In the genomic region with DNA sequence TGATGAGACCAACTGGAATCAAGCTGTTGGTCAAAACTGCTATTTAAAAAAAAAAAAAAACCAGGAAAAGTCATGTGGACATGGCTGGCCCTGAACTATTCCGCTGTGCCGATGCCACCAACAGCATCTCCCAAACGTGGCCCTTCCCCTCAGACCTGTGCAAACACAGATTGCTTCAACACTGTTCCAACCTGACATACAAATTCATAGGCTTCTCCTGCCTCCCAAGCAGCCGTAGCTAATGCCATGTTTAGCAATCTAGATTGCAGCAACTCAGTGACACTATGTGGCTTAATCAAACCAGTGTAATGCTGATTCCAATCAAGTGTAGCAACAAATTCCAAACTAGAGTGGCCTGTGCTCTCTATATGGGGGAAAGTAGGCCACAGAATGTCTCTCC, we compare ENCODE assay signal across 26 cellular contexts. TPM values are rescaled to one million over a fixed set of nuclear protein-coding genes. Genes with fewer than 3 reads are reported as not detected.
"Had no signal": no experiment of that assay in that cellular context is flagged by ENCODE, and none has a peak within 500 bp of the region (broad histone marks: within the 10 kb centered on the region; RNA-seq: fewer than 3 reads in every experiment).

No MANE protein-coding gene starts in this region.

- H3K36me3 ChIP-seq: colonic mucosa, esophagus squamous epithelium, gastrocnemius medialis, heart right ventricle, left ventricle myocardium inferior, lower lobe of right lung had no signal

- H3K27me3 ChIP-seq: colonic mucosa, esophagus squamous epithelium, gastrocnemius medialis, heart right ventricle had no signal

- H3K4me3 ChIP-seq: colonic mucosa, esophagus squamous epithelium, gastrocnemius medialis, heart right ventricle, left ventricle myocardium inferior, lower lobe of right lung, mucosa of descending colon had no signal

- FAIRE-seq: endometrium, islet of Langerhans, keratinocyte had no signal

- H3K9me3 ChIP-seq: colonic mucosa, esophagus squamous epithelium, gastrocnemius medialis, heart right ventricle, left ventricle myocardium inferior, lower lobe of right lung, mucosa of descending colon had no signal

- DNase-seq: colonic mucosa; cortex of kidney; effector CD8-positive, alpha-beta T cell; effector memory CD8-positive, alpha-beta T cell; endodermal cell; erythroblast; esophagus squamous epithelium; foreskin fibroblast; foreskin melanocyte; gastrocnemius medialis; glutamatergic neuron; head of caudate nucleus; heart right ventricle; hippocampal formation; left cardiac atrium; left ventricle myocardium inferior; lower lobe of right lung; mesenchymal stem cell; mucosa of descending colon; naive B cell had no signal

- ATAC-seq: effector memory CD8-positive, alpha-beta T cell; esophagus mucosa; gastrocnemius medialis; lower lobe of right lung; mucosa of descending colon had no signal

- H3K27ac ChIP-seq: colonic mucosa, epithelial cell of prostate, esophagus squamous epithelium, gastrocnemius medialis, heart right ventricle, left ventricle myocardium inferior, lower lobe of right lung had no signal

- H3K4me1 ChIP-seq: colonic mucosa, lower lobe of right lung had no signal

RNA-seq across cellular contexts. Expression of gene PACRG, which starts 16.4 kb away (rescaled TPM):
- total RNA-seq: mesenteric fat pad had no signal
